In the genomic region with DNA sequence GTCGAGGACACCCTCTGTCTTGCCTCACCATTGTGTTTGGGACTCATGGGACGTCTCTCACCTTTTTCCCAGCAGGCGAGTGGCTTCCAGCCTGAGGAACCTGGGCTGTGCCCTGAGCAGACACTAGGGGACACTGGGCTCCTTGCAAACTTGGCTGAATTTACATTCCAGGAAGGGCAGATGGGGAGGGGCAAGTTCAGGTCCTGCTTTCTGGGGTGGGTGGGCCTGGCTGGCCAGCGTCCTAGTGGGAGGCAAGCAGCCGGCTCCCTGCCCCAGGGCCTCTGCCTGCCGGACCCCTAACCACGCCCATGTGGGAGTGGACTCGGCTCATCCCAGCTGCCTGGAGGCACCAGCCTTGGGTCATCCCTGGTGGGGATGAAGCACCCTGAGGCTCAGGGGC, we compare ENCODE assay signal across 1 cellular context.
A peak's percentile ranks its signal among the peaks of the same experiment; 100 is the strongest.
TF ChIP-seq lines count a peak whose summit lies in the region.

No MANE protein-coding gene starts in this region.

TF ChIP-seq in K562, 482 proteins besides CTCF, POLR2A, EP300 and RAD21 (continued from another document):
- TF ChIP-seq DEAF1 (CRISPR knock-in tag; IDR thresholded peaks at IDR 0.05) (0 out of 2 replicates have a peak, but pooled peaks have one; percentile 17), KLF16 (IDR thresholded peaks at IDR 0.05) (0 out of 2 replicates have a peak, but pooled peaks have one; percentile 20), STAG1 (CRISPR knock-in tag; IDR thresholded peaks at IDR 0.05; ENCODE audit: borderline replicate concordance) (peak; percentile 25; the same call in 1 of the 2 replicates), BCL6 (CRISPR knock-in tag; IDR thresholded peaks at IDR 0.05) (no peak), ARID2 (IDR thresholded peaks at IDR 0.05) (peak; percentile 41; the same call in 1 of the 2 replicates)
- TF ChIP-seq, protein P1, sequence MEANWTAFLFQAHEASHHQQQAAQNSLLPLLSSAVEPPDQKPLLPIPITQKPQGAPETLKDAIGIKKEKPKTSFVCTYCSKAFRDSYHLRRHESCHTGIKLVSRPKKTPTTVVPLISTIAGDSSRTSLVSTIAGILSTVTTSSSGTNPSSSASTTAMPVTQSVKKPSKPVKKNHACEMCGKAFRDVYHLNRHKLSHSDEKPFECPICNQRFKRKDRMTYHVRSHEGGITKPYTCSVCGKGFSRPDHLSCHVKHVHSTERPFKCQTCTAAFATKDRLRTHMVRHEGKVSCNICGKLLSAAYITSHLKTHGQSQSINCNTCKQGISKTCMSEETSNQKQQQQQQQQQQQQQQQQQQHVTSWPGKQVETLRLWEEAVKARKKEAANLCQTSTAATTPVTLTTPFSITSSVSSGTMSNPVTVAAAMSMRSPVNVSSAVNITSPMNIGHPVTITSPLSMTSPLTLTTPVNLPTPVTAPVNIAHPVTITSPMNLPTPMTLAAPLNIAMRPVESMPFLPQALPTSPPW (CRISPR knock-in tag; IDR thresholded peaks at IDR 0.05): peak; percentile 39; the same call in 1 of the 2 replicates
TF ChIP-seq in K562: peak in this region for 11.
